In the genomic region with DNA sequence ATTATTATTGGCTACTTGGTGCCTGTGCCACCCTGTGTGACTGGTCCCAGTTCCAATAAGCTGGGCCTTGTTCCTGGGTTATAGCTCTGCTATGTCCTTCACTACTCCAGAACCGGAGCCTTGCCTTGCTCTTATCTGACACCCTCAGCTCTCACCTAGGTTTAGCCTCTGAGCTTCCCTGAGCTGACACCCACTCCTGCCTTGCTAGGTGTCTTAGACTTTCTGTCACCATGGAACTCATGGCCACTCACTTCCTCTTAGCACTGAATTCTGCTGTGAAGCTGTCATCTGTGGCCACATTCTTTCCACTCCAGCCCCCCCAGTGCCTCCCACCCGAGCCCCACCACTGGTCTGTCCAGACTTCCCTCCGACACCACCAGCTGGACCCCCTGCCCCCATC, we compare ENCODE assay signal across 1 cellular context. TPM values are rescaled to one million over a fixed set of nuclear protein-coding genes. Genes with fewer than 3 reads are reported as not detected.
"Had no signal": no experiment of that assay in that cellular context is flagged by ENCODE, and none has a peak within 500 bp of the region (broad histone marks: within the 10 kb centered on the region; RNA-seq: fewer than 3 reads in every experiment).

No MANE protein-coding gene starts in this region.

RNA-seq across cellular contexts. Expression of gene RHCE, which starts 30.9 kb away (rescaled TPM):
- total RNA-seq: HepG2 had no signal
